ENCODE assay signal across 10 cellular contexts in genomic region chr12:26340649-26341048, GRCh38.
DNase-seq lines count a peak whose midpoint lies in the region; ATAC-seq lines count a peak whose summit lies in the region.
"Had no signal": no experiment of that assay in that cellular context is flagged by ENCODE, and none has a peak within 500 bp of the region (broad histone marks: within the 10 kb centered on the region; RNA-seq: fewer than 3 reads in every experiment).

No MANE protein-coding gene starts in this region.

- DNase-seq in CD1c-positive myeloid dendritic cell (ENCODE audit: extremely low spot score) (peak; percentile 95), KG1 (lab: John Stamatoyannopoulos, UW) (peak; percentile 69), left cardiac atrium (no peak), NCI-H82 (lab: John Stamatoyannopoulos, UW) (no peak), activated T-cell treated with anti-CD3 and anti-CD28 coated beads for 4 hours (no peak), D341Med (ENCODE audit: low spot score) (no peak)
- DNase-seq: CD8-positive, alpha-beta memory T cell; NCI-H1105 had no signal

- intact Hi-C loops in left cardiac atrium (cut with DNase I) = no loop called here

- ATAC-seq in GM21390 (IDR thresholded peaks at IDR 0.05; ENCODE audit: unreplicated experiment) (peak; percentile 77), left cardiac atrium (peak; percentile 55 to 84), HG03139 (IDR thresholded peaks at IDR 0.05; ENCODE audit: unreplicated experiment) (no peak)

Comparison
In these comparisons a context has a peak if more than half of its experiments do, and no peak if none do; other contexts are left out.
1. DNase-seq: peak in CD1c-positive myeloid dendritic cell (single experiment) and KG1 (single experiment); none in left cardiac atrium (single experiment), NCI-H82 (single experiment), activated T-cell treated with anti-CD3 and anti-CD28 coated beads for 4 hours (single experiment) and D341Med (single experiment).